In genomic region chr17:55674107-55674506, GRCh38 we compare ENCODE assay signal across 12 cellular contexts. TPM values are rescaled to one million over a fixed set of nuclear protein-coding genes. Genes with fewer than 3 reads are reported as not detected.
DNase-seq lines count a peak whose midpoint lies in the region; TF ChIP-seq lines count a peak whose summit lies in the region.
"Had no signal": no experiment of that assay in that cellular context is flagged by ENCODE, and none has a peak within 500 bp of the region (broad histone marks: within the 10 kb centered on the region; RNA-seq: fewer than 3 reads in every experiment).

No MANE protein-coding gene starts in this region.

- intact Hi-C loops in activated T-helper 1 cell treated with anti-CD3 and anti-CD28 coated beads, Interleukin-12 subunit alpha, Interleukin-12 subunit beta, Interleukin-2, Interleukin-4 antibody, amounts not matched to agents 30 ng/mL and 10 ng/mL and 1 ng/mL, durations not matched to agents 14 hours and 24 hours and 36 hours (cut with micrococcal nuclease) = no loop called here

- DNase-seq in GM04504 (ENCODE audit: low read depth) (peak; percentile 14), NCI-H69 (lab: John Stamatoyannopoulos, UW) (peak; percentile 5), choroid plexus epithelial cell (ENCODE audit: low read depth) (peak; percentile 39), skeletal muscle cell (ENCODE audit: low read depth) (peak; percentile 58), NCI-H1436 (lab: John Stamatoyannopoulos, UW) (no peak), retina (no peak)
- DNase-seq in activated T-helper 1 cell treated with anti-CD3 and anti-CD28 coated beads, Interleukin-12 subunit alpha, Interleukin-12 subunit beta, Interleukin-2, Interleukin-4 antibody, amounts not matched to agents 30 ng/mL and 10 ng/mL and 1 ng/mL, durations not matched to agents 14 hours and 24 hours and 36 hours (ENCODE audit: low spot score) = no peak
- DNase-seq: activated CD4-positive, alpha-beta memory T cell treated with anti-CD3 and anti-CD28 coated beads, Interleukin-2, amount 10 ng/mL, durations not matched to agents 7 days and 5 days; BE2C; DMS53; nephron progenitor cell; NK-92 treated with Interleukin-12 subunit alpha and Interleukin-12 subunit beta, amount 100 ng/mL, for 24 hours had no signal

- TF ChIP-seq CTCF in choroid plexus epithelial cell (conservative IDR thresholded peaks at IDR 0.05; ENCODE audit: low read depth, low read length) = no peak

- no peak overlapping the region for H3K27ac Mint-ChIP-seq in activated T-helper 1 cell treated with anti-CD3 and anti-CD28 coated beads, Interleukin-12 subunit alpha, Interleukin-12 subunit beta, Interleukin-2, Interleukin-4 antibody, amounts not matched to agents 30 ng/mL and 10 ng/mL and 1 ng/mL, durations not matched to agents 14 hours and 24 hours and 36 hours
- H3K27ac Mint-ChIP-seq: activated CD4-positive, alpha-beta memory T cell treated with anti-CD3 and anti-CD28 coated beads, Interleukin-2, amount 10 ng/mL, durations not matched to agents 7 days and 5 days; nephron progenitor cell had no signal

- no peak overlapping the region for H3K4me3 Mint-ChIP-seq in activated T-helper 1 cell treated with anti-CD3 and anti-CD28 coated beads, Interleukin-12 subunit alpha, Interleukin-12 subunit beta, Interleukin-2, Interleukin-4 antibody, amounts not matched to agents 30 ng/mL and 10 ng/mL and 1 ng/mL, durations not matched to agents 14 hours and 24 hours and 36 hours
- H3K4me3 Mint-ChIP-seq: activated CD4-positive, alpha-beta memory T cell treated with anti-CD3 and anti-CD28 coated beads, Interleukin-2, amount 10 ng/mL, durations not matched to agents 7 days and 5 days; nephron progenitor cell had no signal

- H3K27me3 Mint-ChIP-seq in activated T-helper 1 cell treated with anti-CD3 and anti-CD28 coated beads, Interleukin-12 subunit alpha, Interleukin-12 subunit beta, Interleukin-2, Interleukin-4 antibody, amounts not matched to agents 30 ng/mL and 10 ng/mL and 1 ng/mL, durations not matched to agents 14 hours and 24 hours and 36 hours (ENCODE audit: insufficient read depth) = no peaks in the 10 kb centered on the region

- no peaks in the 10 kb centered on the region for H3K4me1 Mint-ChIP-seq in activated T-helper 1 cell treated with anti-CD3 and anti-CD28 coated beads, Interleukin-12 subunit alpha, Interleukin-12 subunit beta, Interleukin-2, Interleukin-4 antibody, amounts not matched to agents 30 ng/mL and 10 ng/mL and 1 ng/mL, durations not matched to agents 14 hours and 24 hours and 36 hours (ENCODE audit: low read depth)
- H3K4me1 Mint-ChIP-seq: activated CD4-positive, alpha-beta memory T cell treated with anti-CD3 and anti-CD28 coated beads, Interleukin-2, amount 10 ng/mL, durations not matched to agents 7 days and 5 days had no signal

- H3K36me3 Mint-ChIP-seq in activated T-helper 1 cell treated with anti-CD3 and anti-CD28 coated beads, Interleukin-12 subunit alpha, Interleukin-12 subunit beta, Interleukin-2, Interleukin-4 antibody, amounts not matched to agents 30 ng/mL and 10 ng/mL and 1 ng/mL, durations not matched to agents 14 hours and 24 hours and 36 hours (ENCODE audit: low read depth) = no peaks in the 10 kb centered on the region

- H3K9me3 Mint-ChIP-seq in activated T-helper 1 cell treated with anti-CD3 and anti-CD28 coated beads, Interleukin-12 subunit alpha, Interleukin-12 subunit beta, Interleukin-2, Interleukin-4 antibody, amounts not matched to agents 30 ng/mL and 10 ng/mL and 1 ng/mL, durations not matched to agents 14 hours and 24 hours and 36 hours = peaks cover 10% of the 10 kb centered on the region
- H3K9me3 Mint-ChIP-seq: activated CD4-positive, alpha-beta memory T cell treated with anti-CD3 and anti-CD28 coated beads, Interleukin-2, amount 10 ng/mL, durations not matched to agents 7 days and 5 days had no signal

- no peak overlapping the region for H3K4me3 ChIP-seq in choroid plexus epithelial cell (ENCODE audit: low read depth, low read length)
- no peak overlapping the region for H3K4me3 ChIP-seq in skeletal muscle cell (ENCODE audit: low read depth, low read length)

RNA-seq across cellular contexts. Expression of gene TMEM100, which starts 48.6 kb away (rescaled TPM):
- not detected in 2 replicates for total RNA-seq in activated T-helper 1 cell treated with anti-CD3 and anti-CD28 coated beads, Interleukin-12 subunit alpha, Interleukin-12 subunit beta, Interleukin-2, Interleukin-4 antibody, amounts not matched to agents 30 ng/mL and 10 ng/mL and 1 ng/mL, durations not matched to agents 14 hours and 24 hours and 36 hours
- total RNA-seq: activated CD4-positive, alpha-beta memory T cell treated with anti-CD3 and anti-CD28 coated beads, Interleukin-2, amount 10 ng/mL, durations not matched to agents 7 days and 5 days had no signal

Comparison
In these comparisons a context has a peak if more than half of its experiments do, and no peak if none do; other contexts are left out.
1. DNase-seq: peak in GM04504 (single experiment), NCI-H69 (single experiment), choroid plexus epithelial cell (single experiment) and skeletal muscle cell (single experiment); none in activated T-helper 1 cell treated with anti-CD3 and anti-CD28 coated beads, Interleukin-12 subunit alpha, Interleukin-12 subunit beta, Interleukin-2, Interleukin-4 antibody, amounts not matched to agents 30 ng/mL and 10 ng/mL and 1 ng/mL, durations not matched to agents 14 hours and 24 hours and 36 hours (single experiment), NCI-H1436 (single experiment) and retina (single experiment).